Comparison of ENCODE assay signal across 2 cellular contexts in genomic region chr18:3499498-3499897, GRCh38.
TF ChIP-seq lines count a peak whose summit lies in the region.

No MANE protein-coding gene starts in this region.

TF ChIP-seq in K562, 482 proteins besides CTCF, POLR2A, EP300 and RAD21:
- TF ChIP-seq RREB1 (CRISPR knock-in tag; IDR thresholded peaks at IDR 0.05) (no peak), ZBTB1 (CRISPR knock-in tag; IDR thresholded peaks at IDR 0.05; ENCODE audit: borderline replicate concordance, low read depth) (no peak), RBM14 (IDR thresholded peaks at IDR 0.05; ENCODE audit: borderline replicate concordance, insufficient read depth, low read depth, low read length) (no peak)

TF ChIP-seq in liver, 16 proteins besides CTCF, POLR2A, EP300 and RAD21 (continued from another document):
- TF ChIP-seq REST (IDR thresholded peaks at IDR 0.05) (no peak), GABPA (IDR thresholded peaks at IDR 0.05 in 1 of 2, conservative IDR thresholded peaks at IDR 0.05 in 1 of 2) (no peak), ZBTB33 (IDR thresholded peaks at IDR 0.05) (no peak), TAF1 (conservative IDR thresholded peaks at IDR 0.05) (no peak), FOXA2 (IDR thresholded peaks at IDR 0.05) (no peak), ATF3 (IDR thresholded peaks at IDR 0.05) (no peak)
